ENCODE assay signal across 8 cellular contexts in genomic region chr15:70763120-70763949, GRCh38. TPM values are rescaled to one million over a fixed set of nuclear protein-coding genes. Genes with fewer than 3 reads are reported as not detected.
DNase-seq lines count a peak whose midpoint lies in the region; ATAC-seq, FAIRE-seq and TF ChIP-seq lines count a peak whose summit lies in the region.

TSS of gene UACA (minus strand) at chr15:70763558. CDS start at chr15:70763407, 151 bp downstream.

- peak within 1 kb of the TSS; percentile 93 for H3K4me3 ChIP-seq in A549

- 1% methylated on average over 55 of the region's 79 CpGs for WGBS in A549 (ENCODE audit: missing lambda C conversion rate)

- intact Hi-C loops in left colon (cut with DNase I, micrococcal nuclease) = no loop called here

- peak within 1 kb of the TSS; percentile 90 for H3K4me2 ChIP-seq in A549

- CTCF ChIA-PET in A549 (lab: Yijun Ruan, JAX) = interaction anchor here (0.7 to 3.5 kb wide), 6 partner anchors 10 to 100 kb away, joined by 3 to 35 read pairs (median 4); no protein-coding TSS in a partner anchor

- POLR2A ChIA-PET in A549 (lab: Yijun Ruan, JAX) = interaction anchor here (0.6 to 1.5 kb wide), 19 partner anchors 12 to 111 kb away, joined by 3 to 13 read pairs (median 4); partner anchors contain the start of gene LARP6

- H3K9me3 ChIP-seq in A549 = no peaks in the 10 kb centered on the region

- peak; percentile 13 to 18; a peak in 3 of 5 replicates for TF ChIP-seq RAD21 in A549 (conservative IDR thresholded peaks at IDR 0.05 in 1 of 2, IDR thresholded peaks at IDR 0.05 in 1 of 2)

- ATAC-seq in A549 (peak; percentile 92 to 95), GM18907 (IDR thresholded peaks at IDR 0.05; ENCODE audit: unreplicated experiment) (peak; percentile 89), HG03342 (IDR thresholded peaks at IDR 0.05; ENCODE audit: unreplicated experiment) (peak; percentile 89), left colon (peak; percentile 90)

- no peak for TF ChIP-seq EP300 in A549 (IDR thresholded peaks at IDR 0.05)

- FAIRE-seq in A549 (lab: Jason Lieb, UNC) = peak; percentile 96

- H3K4me1 ChIP-seq in A549 = peaks cover 48% of the 10 kb centered on the region

- H3K27ac ChIP-seq in A549 = peak within 1 kb of the TSS; percentile 92 to 95

- no peak for TF ChIP-seq CTCF in A549 (IDR thresholded peaks at IDR 0.05)

- DNase-seq in A549 (ENCODE audit: low read depth in 1 of 2, low spot score in 1 of 2) (peak; percentile 98 to 99), NCI-H460 (ENCODE audit: extremely low read depth, low read depth) (peak; percentile 93), dermis blood vessel endothelial cell (peak; percentile 98), left colon (peak; percentile 96)
- DNase-seq in activated CD4-positive, alpha-beta T cell treated with anti-CD3 and anti-CD28 coated beads, Interleukin-2, amount 50 U/mL, for 4 hours = peak; percentile 53 to 60
- DNase-seq in stimulated activated CD4-positive, alpha-beta T cell treated with anti-CD3 and anti-CD28 coated beads, Interleukin-1b, Interleukin-23, amount 100 ng/mL, for 1 hour (ENCODE audit: low read depth in 2 of 2) = peak; percentile 9 to 62

- TF ChIP-seq POLR2A in A549 (IDR thresholded peaks at IDR 0.05; ENCODE audit: low read length) = peak; percentile 91

TF ChIP-seq in A549, 52 proteins besides CTCF, POLR2A, EP300 and RAD21 (continues in another document):
- TF ChIP-seq ZNF302 (CRISPR knock-in tag; IDR thresholded peaks at IDR 0.05) (no peak), CBX8 (IDR thresholded peaks at IDR 0.05) (no peak), BHLHE40 (IDR thresholded peaks at IDR 0.05; ENCODE audit: low read depth, low read length) (no peak), SREBF2 (IDR thresholded peaks at IDR 0.05) (no peak), HEYL (CRISPR knock-in tag; IDR thresholded peaks at IDR 0.05) (no peak), RCOR1 (IDR thresholded peaks at IDR 0.05; ENCODE audit: low read depth, low read length) (no peak), HMGXB4 (CRISPR knock-in tag; IDR thresholded peaks at IDR 0.05; ENCODE audit: borderline replicate concordance) (no peak), RFX5 (IDR thresholded peaks at IDR 0.05) (0 out of 2 replicates have a peak, but pooled peaks have one; percentile 30), FOXS1 (CRISPR knock-in tag; IDR thresholded peaks at IDR 0.05) (no peak), RNF2 (IDR thresholded peaks at IDR 0.05; ENCODE audit: borderline replicate concordance, low read depth) (no peak), CEBPB (IDR thresholded peaks at IDR 0.05) (no peak), FOSL2 (IDR thresholded peaks at IDR 0.05) (no peak), FOSL2 (CRISPR knock-in tag; IDR thresholded peaks at IDR 0.05) (no peak), HOXB13 (CRISPR knock-in tag; IDR thresholded peaks at IDR 0.05; ENCODE audit: low read depth) (no peak), JUNB (IDR thresholded peaks at IDR 0.05) (no peak), ELK1 (IDR thresholded peaks at IDR 0.05; ENCODE audit: low read depth, low read length) (no peak), HOXA7 (CRISPR knock-in tag; IDR thresholded peaks at IDR 0.05) (no peak), REST (IDR thresholded peaks at IDR 0.05) (no peak), MAX (IDR thresholded peaks at IDR 0.05) (peak; percentile 69), MYC (IDR thresholded peaks at IDR 0.05; ENCODE audit: borderline replicate concordance, low read length) (peak; percentile 51), JUN (IDR thresholded peaks at IDR 0.05) (peak in 1 of 2 experiments; percentile 88; a peak in 3 of 5 replicates), KDM1A (IDR thresholded peaks at IDR 0.05; ENCODE audit: low read depth) (no peak), SMC3 (IDR thresholded peaks at IDR 0.05) (no peak), RARB (CRISPR knock-in tag; IDR thresholded peaks at IDR 0.05) (no peak), CHD2 (IDR thresholded peaks at IDR 0.05; ENCODE audit: low read length, partially characterized antibody) (no peak), HES2 (IDR thresholded peaks at IDR 0.05) (no peak), EHF (CRISPR knock-in tag; IDR thresholded peaks at IDR 0.05) (no peak), NR3C1 (IDR thresholded peaks at IDR 0.05) (no peak), PHF8 (IDR thresholded peaks at IDR 0.05; ENCODE audit: borderline replicate concordance, low read depth) (peak; percentile 53; the same call in 1 of the 2 replicates), CHD4 (IDR thresholded peaks at IDR 0.05; ENCODE audit: borderline replicate concordance) (no peak), EHMT2 (IDR thresholded peaks at IDR 0.05; ENCODE audit: low read depth) (no peak), PBX3 (IDR thresholded peaks at IDR 0.05) (peak; percentile 72; the same call in 1 of the 2 replicates), HOXB5 (CRISPR knock-in tag; IDR thresholded peaks at IDR 0.05) (no peak)

RNA-seq across cellular contexts. Expression of gene UACA, which starts in this region (rescaled TPM):
- polyA plus RNA-seq in A549 (2011; rRNA removed) (80.4 and 81.1 TPM in 2 replicates), A549 (2017; fragmentation: RNase III; extraction: RNeasy Plus Mini Kit Qiagen cat#74134 plus additional on column Dnase treatment) (31.9 to 39.4 TPM (median 33.5 TPM) in 3 replicates)
- polyA plus RNA-seq in A549 (2012; cell fraction: cytosol; rRNA removed) = 15.8 and 18.6 TPM in 2 replicates
- 46.7 and 59.5 TPM in 2 replicates for polyA plus RNA-seq in A549 (2012; cell fraction: nucleus; rRNA removed)
- 207 and 228 TPM in 2 replicates for polyA minus RNA-seq in A549 (2011; rRNA and poly(A)+ RNA removed)
- total RNA-seq in NCI-H460 (2014; rRNA removed; shearing (Covaris generic)) = 19.0 and 28.5 TPM in 2 replicates
- 21.2 and 24.0 TPM in 2 replicates for polyA plus RNA-seq in NCI-H460 (2014; cell fraction: nucleus; rRNA removed)
- total RNA-seq in dermis blood vessel endothelial cell (170 and 185 TPM in 2 replicates), left colon (10 to 100 TPM; 61.1 to 77.1 TPM)

Comparison
In these comparisons a context has a peak if more than half of its experiments do, and no peak if none do; other contexts are left out.
1. Peak in every context shown above with its lines: DNase-seq, ATAC-seq, H3K4me3 ChIP-seq and H3K27ac ChIP-seq.
2. DNase-seq: peak in every context shown above with its lines; median percentile 98 in A549; 98 in dermis blood vessel endothelial cell; 96 in left colon; 93 in NCI-H460; 56 in activated CD4-positive, alpha-beta T cell treated with anti-CD3 and anti-CD28 coated beads, Interleukin-2, amount 50 U/mL, for 4 hours; 36 in stimulated activated CD4-positive, alpha-beta T cell treated with anti-CD3 and anti-CD28 coated beads, Interleukin-1b, Interleukin-23, amount 100 ng/mL, for 1 hour.